Comparison of ENCODE assay signal across 14 cellular contexts in the genomic region with DNA sequence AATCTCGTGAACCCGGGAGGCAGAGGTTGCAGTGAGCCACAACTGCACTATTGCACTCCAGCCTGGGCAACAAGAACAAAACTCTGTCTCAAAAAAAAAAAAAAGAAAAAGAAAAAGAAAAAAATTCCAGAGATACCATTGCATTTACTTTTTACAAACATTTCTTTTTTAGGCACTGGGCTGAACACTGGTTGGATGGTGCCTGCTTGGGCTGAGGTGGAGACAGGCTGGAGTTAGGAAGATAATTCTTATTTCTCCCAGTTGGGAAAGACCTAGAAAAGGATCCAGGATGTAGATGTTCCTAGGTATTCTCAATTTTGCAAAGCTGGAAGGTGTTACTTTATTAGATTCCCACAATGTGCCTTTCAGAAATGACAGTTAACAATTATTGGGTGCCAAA. TPM values are rescaled to one million over a fixed set of nuclear protein-coding genes. Genes with fewer than 3 reads are reported as not detected.
DNase-seq lines count a peak whose midpoint lies in the region; ATAC-seq and TF ChIP-seq lines count a peak whose summit lies in the region.
"Had no signal": no experiment of that assay in that cellular context is flagged by ENCODE, and none has a peak within 500 bp of the region (broad histone marks: within the 10 kb centered on the region; RNA-seq: fewer than 3 reads in every experiment).

No MANE protein-coding gene starts in this region.

- no peaks in the 10 kb centered on the region for H3K36me3 ChIP-seq in IMR-90 (ENCODE audit: control insufficient read depth, insufficient read depth, low read length)
- H3K36me3 ChIP-seq in esophagus muscularis mucosa = no peaks in the 10 kb centered on the region
- no peaks in the 10 kb centered on the region for H3K36me3 ChIP-seq in gastroesophageal sphincter
- no peaks in the 10 kb centered on the region for H3K36me3 ChIP-seq in left lung
- no peaks in the 10 kb centered on the region for H3K36me3 ChIP-seq in hepatocyte (replicated peaks; ENCODE audit: insufficient read depth, low read depth)
- H3K36me3 ChIP-seq: HAP-1 had no signal

- H3K4me1 ChIP-seq in IMR-90 (ENCODE audit: control insufficient read depth, insufficient read depth, low read length) = peaks cover 4% of the 10 kb centered on the region; the same call in 1 of the 2 replicates
- peaks cover 5 to 46% (median 45%) of the 10 kb centered on the region in 4 donors for H3K4me1 ChIP-seq in esophagus muscularis mucosa
- H3K4me1 ChIP-seq in gastroesophageal sphincter = peaks cover 3 to 50% (median 10%) of the 10 kb centered on the region in 3 donors
- no peaks in the 10 kb centered on the region for H3K4me1 ChIP-seq in left lung
- H3K4me1 ChIP-seq in hepatocyte (ENCODE audit: insufficient read depth) = no peaks in the 10 kb centered on the region

- no peak overlapping the region for H2BK15ac ChIP-seq in IMR-90 (ENCODE audit: low read depth, low read length)

- no peak overlapping the region for H2BK120ac ChIP-seq in IMR-90 (ENCODE audit: low read depth, low read length)

- ATAC-seq in IMR-90 (ENCODE audit: low read depth) (peak; percentile 84), gastroesophageal sphincter (peak; percentile 56), HG02678 (IDR thresholded peaks at IDR 0.05; ENCODE audit: unreplicated experiment) (no peak), left lung (no peak)

- in situ Hi-C loops in IMR-90 (cut with MboI; ENCODE audit: low sequenced_read_pairs) = no loop called here

- dilution Hi-C loops in IMR-90 (cut with HindIII; ENCODE audit: low sequenced_read_pairs, unreplicated experiment) = no loop called here

- H3K9me3 ChIP-seq in IMR-90 (ENCODE audit: control insufficient read depth, insufficient read depth, low read length) (no peaks in the 10 kb centered on the region), esophagus muscularis mucosa (no peaks in the 10 kb centered on the region), gastroesophageal sphincter (no peaks in the 10 kb centered on the region), left lung (no peaks in the 10 kb centered on the region), hepatocyte (ENCODE audit: low read depth) (no peaks in the 10 kb centered on the region)
- H3K9me3 ChIP-seq: HAP-1 had no signal

- no peak overlapping the region for H3K18ac ChIP-seq in IMR-90 (ENCODE audit: low read depth, low read length)

- no peak overlapping the region for H4K91ac ChIP-seq in IMR-90 (ENCODE audit: insufficient read depth, low read depth, low read length)

- H3K27ac ChIP-seq in IMR-90 (ENCODE audit: insufficient read depth, low read length) (no peak overlapping the region), esophagus muscularis mucosa (replicated peaks in 1 of 4) (peak overlapping the region; percentile 44 to 74 (median 64)), gastroesophageal sphincter (peak overlapping the region in 3 of 4 donors; percentile 42 to 68 (median 55)), left lung (no peak overlapping the region), hepatocyte (no peak overlapping the region)
- H3K27ac ChIP-seq: C4-2B, GM23248 had no signal

- intact Hi-C loops in IMR-90 (cut with micrococcal nuclease) = no loop called here
- intact Hi-C loops in esophagus muscularis mucosa (cut with DNase I) = no loop called here
- intact Hi-C loops in left lung (cut with DNase I) = no loop called here

- CTCF ChIA-PET in IMR-90 (lab: Yijun Ruan, JAX) = no interaction called here

- H3K79me1 ChIP-seq in IMR-90 (ENCODE audit: low read depth in 1 of 2, low read length in 2 of 2) = no peaks in the 10 kb centered on the region

- H3K4ac ChIP-seq in IMR-90 (ENCODE audit: low read depth, low read length) = no peak overlapping the region

- TF ChIP-seq POLR2A in IMR-90 (IDR thresholded peaks at IDR 0.05; ENCODE audit: low read depth, low read length) (no peak), esophagus muscularis mucosa (IDR thresholded peaks at IDR 0.05; ENCODE audit: low read depth) (no peak), gastroesophageal sphincter (IDR thresholded peaks at IDR 0.05) (no peak)

- H3K14ac ChIP-seq in IMR-90 (replicated peaks; ENCODE audit: low read depth, low read length) = no peak overlapping the region

- no peak overlapping the region for H3K56ac ChIP-seq in IMR-90 (ENCODE audit: extremely low read depth, insufficient read depth, low read length)

- BruUV-seq in IMR-90 (replicated peaks; lab: Mats Ljungman, UMichigan) = no TSS peak

- no CpG with 5 or more reads among the region's 2 CpGs for WGBS in IMR-90 (ENCODE audit: extremely low coverage in 2 of 2, insufficient read length in 1 of 2), 2 experiments
- 51% methylated on average over 2 of the region's 2 CpGs for WGBS in esophagus muscularis mucosa
- 56 to 82% methylated on average over 2 of the region's 2 CpGs for WGBS in gastroesophageal sphincter (ENCODE audit: low coverage in 1 of 2), 2 donors
- WGBS in hepatocyte (ENCODE audit: low lambda C conversion rate, missing lambda C conversion rate) = 91% methylated on average over 2 of the region's 2 CpGs

- no peaks in the 10 kb centered on the region for H3K79me2 ChIP-seq in hepatocyte

- no peaks in the 10 kb centered on the region for H3K9me1 ChIP-seq in IMR-90 (ENCODE audit: insufficient read depth, low read length)

- no peak overlapping the region for H3K23ac ChIP-seq in IMR-90 (ENCODE audit: low read depth, low read length)

- H4K8ac ChIP-seq in IMR-90 (ENCODE audit: low read depth in 2 of 2, low read length in 2 of 2) = no peak overlapping the region

- no peak overlapping the region for H2AFZ ChIP-seq in IMR-90 (replicated peaks; ENCODE audit: low read length, poor library complexity)
- no peak overlapping the region for H2AFZ ChIP-seq in hepatocyte
- H2AFZ ChIP-seq: GM23248 had no signal

- H3K4me3 ChIP-seq in IMR-90 (ENCODE audit: insufficient read depth, low read depth, low read length) (no peak overlapping the region), esophagus muscularis mucosa (no peak overlapping the region), gastroesophageal sphincter (no peak overlapping the region), left lung (no peak overlapping the region), hepatocyte (no peak overlapping the region)
- H3K4me3 ChIP-seq: GM23248, HAP-1 had no signal

- no peak overlapping the region for H3K4me2 ChIP-seq in IMR-90 (ENCODE audit: low read depth, low read length)
- no peak overlapping the region for H3K4me2 ChIP-seq in hepatocyte

- peak; percentile 11 for DNase-seq in AG08395 (ENCODE audit: low spot score)
- no peak for DNase-seq in IMR-90
- DNase-seq in esophagus muscularis mucosa (ENCODE audit: extremely low spot score) = no peak
- no peak for DNase-seq in left lung
- DNase-seq in hepatocyte (ENCODE audit: low spot score) = no peak
- DNase-seq: AML-193; CD4-positive, alpha-beta T cell; DMS153; DMS79; GM23248 had no signal

- no peak overlapping the region for H2BK5ac ChIP-seq in IMR-90 (ENCODE audit: low read depth, low read length, poor library complexity, severe bottlenecking)

- TF ChIP-seq EP300 in esophagus muscularis mucosa (IDR thresholded peaks at IDR 0.05) (no peak), gastroesophageal sphincter (IDR thresholded peaks at IDR 0.05) (no peak)

- POLR2A ChIA-PET in IMR-90 (lab: Charles Lee; ENCODE audit: unreplicated experiment) = no interaction called here

- H2AK9ac ChIP-seq in IMR-90 (replicated peaks; ENCODE audit: low read depth, low read length, poor library complexity) = no peak overlapping the region

- TF ChIP-seq RAD21 in IMR-90 (IDR thresholded peaks at IDR 0.05; ENCODE audit: low read length) = no peak

- no peaks in the 10 kb centered on the region for H3K9me2 ChIP-seq in hepatocyte (replicated peaks; ENCODE audit: insufficient read depth)

- no peak overlapping the region for H4K5ac ChIP-seq in IMR-90 (ENCODE audit: low read depth, low read length)

- no peak overlapping the region for H3K9ac ChIP-seq in IMR-90 (ENCODE audit: low read depth, low read length)
- H3K9ac ChIP-seq: GM23248 had no signal

- TF ChIP-seq CTCF in IMR-90 (conservative IDR thresholded peaks at IDR 0.05; ENCODE audit: low read depth, low read length) = no peak
- TF ChIP-seq CTCF in esophagus muscularis mucosa (IDR thresholded peaks at IDR 0.05) = no peak
- TF ChIP-seq CTCF in gastroesophageal sphincter (IDR thresholded peaks at IDR 0.05) = no peak
- TF ChIP-seq CTCF in left lung (IDR thresholded peaks at IDR 0.05) = no peak
- TF ChIP-seq CTCF in hepatocyte (IDR thresholded peaks at IDR 0.05; ENCODE audit: poor library complexity) = no peak

- H4K20me1 ChIP-seq in IMR-90 (ENCODE audit: insufficient read depth, low read length) (no peaks in the 10 kb centered on the region), hepatocyte (ENCODE audit: insufficient read depth, poor library complexity, severe bottlenecking) (no peaks in the 10 kb centered on the region)

- no peak overlapping the region for H2AK5ac ChIP-seq in IMR-90 (ENCODE audit: low read depth, low read length)

- H2BK20ac ChIP-seq in IMR-90 (ENCODE audit: low read depth, low read length) = no peak overlapping the region

- peaks cover 2% of the 10 kb centered on the region; the same call in 1 of the 2 replicates for H3K27me3 ChIP-seq in IMR-90 (ENCODE audit: control insufficient read depth, insufficient read depth, low read length)
- H3K27me3 ChIP-seq in esophagus muscularis mucosa = no peaks in the 10 kb centered on the region
- H3K27me3 ChIP-seq in gastroesophageal sphincter = no peaks in the 10 kb centered on the region
- H3K27me3 ChIP-seq in left lung = no peaks in the 10 kb centered on the region
- no peaks in the 10 kb centered on the region for H3K27me3 ChIP-seq in hepatocyte

TF ChIP-seq in IMR-90, 13 proteins besides CTCF, POLR2A, EP300 and RAD21 (continues in another document):
- no peak for TF ChIP-seq BHLHE40 (IDR thresholded peaks at IDR 0.05; ENCODE audit: low read depth, low read length)
- TF ChIP-seq MAZ (IDR thresholded peaks at IDR 0.05; ENCODE audit: borderline replicate concordance, low read depth, low read length) = no peak
- TF ChIP-seq SMC3 (IDR thresholded peaks at IDR 0.05; ENCODE audit: low read depth, low read length) = no peak
- no peak for TF ChIP-seq CHD1 (IDR thresholded peaks at IDR 0.05; ENCODE audit: low read depth, low read length)
- no peak for TF ChIP-seq FOS (IDR thresholded peaks at IDR 0.05; ENCODE audit: low read depth, low read length)

RNA-seq across cellular contexts. Expression of gene JMY, which starts 49.9 kb away (rescaled TPM):
- 3.2 and 5.6 TPM in 2 replicates for total RNA-seq in IMR-90 (2012; rRNA removed)
- 1.2 and 1.7 TPM in 2 replicates for polyA plus RNA-seq in IMR-90 (2012; rRNA removed)
- 0.58 and 0.61 TPM in 2 replicates for polyA plus RNA-seq in IMR-90 (2012; cell fraction: cytosol; rRNA removed)
- 0.95 and 4.1 TPM in 2 replicates for polyA plus RNA-seq in IMR-90 (2012; cell fraction: nucleus; rRNA removed; ENCODE audit: low replicate concordance)
- total RNA-seq in esophagus muscularis mucosa = 10 to 100 TPM; 33.2 to 64.2 (median 43.2) TPM
- 10 to 100 TPM; 33.1 to 54.2 (median 46.5) TPM for total RNA-seq in gastroesophageal sphincter
- total RNA-seq in left lung = 10 to 100 TPM in 1 of 2 donors, 1 to 10 TPM in 1; 6.2 to 11.4 TPM
- 9.3 and 11.7 TPM in 2 replicates for total RNA-seq in hepatocyte
- 2.0 and 3.3 TPM in 2 replicates for polyA plus RNA-seq in hepatocyte

Comparison
In these comparisons a context has a peak if more than half of its experiments do, and no peak if none do; other contexts are left out.
1. ATAC-seq: peak in IMR-90 (single experiment) and gastroesophageal sphincter (single experiment); none in HG02678 (single experiment) and left lung (single experiment).
2. H3K27ac ChIP-seq: peak in esophagus muscularis mucosa (4 of 4) and gastroesophageal sphincter (3 of 4); none in IMR-90 (single experiment), left lung (0 of 2) and hepatocyte (single experiment).